Comparison of ENCODE assay signal across 12 cellular contexts in genomic region chr1:30852026-30852425, GRCh38. TPM values are rescaled to one million over a fixed set of nuclear protein-coding genes. Genes with fewer than 3 reads are reported as not detected.
A peak's percentile ranks its signal among the peaks of the same experiment; 100 is the strongest.
DNase-seq lines count a peak whose midpoint lies in the region; ATAC-seq, FAIRE-seq and TF ChIP-seq lines count a peak whose summit lies in the region.
"Had no signal": no experiment of that assay in that cellular context is flagged by ENCODE, and none has a peak within 500 bp of the region (broad histone marks: within the 10 kb centered on the region; RNA-seq: fewer than 3 reads in every experiment).

No MANE protein-coding gene starts in this region.

- H3K27me3 Mint-ChIP-seq in Caco-2 (ENCODE audit: insufficient read depth, unreplicated experiment): peaks cover 6% of the 10 kb centered on the region

- TF ChIP-seq CTCF in K562 (IDR thresholded peaks at IDR 0.05 in 2 of 3, conservative IDR thresholded peaks at IDR 0.05 in 1 of 3; ENCODE audit: insufficient read depth in 2 of 3, low read depth in 1 of 3, low read length in 3 of 3) (no peak), left ventricle myocardium inferior (IDR thresholded peaks at IDR 0.05; ENCODE audit: borderline replicate concordance) (no peak), Caco-2 (IDR thresholded peaks at IDR 0.05; ENCODE audit: insufficient read depth in 1 of 2, low read depth in 1 of 2, low read length in 1 of 2, severe bottlenecking in 1 of 2, unreplicated experiment in 1 of 2) (no peak)

- H3K9me3 ChIP-seq in K562 (replicated peaks; ENCODE audit: control insufficient read depth, insufficient read depth, low read depth, low read length): no peaks in the 10 kb centered on the region
- H3K9me3 ChIP-seq in left ventricle myocardium inferior (replicated peaks): no peaks in the 10 kb centered on the region
- H3K9me3 ChIP-seq in Caco-2: no peaks in the 10 kb centered on the region

- H3K4me3 ChIP-seq in K562 (no peak overlapping the region), left ventricle myocardium inferior (no peak overlapping the region), Caco-2 (ENCODE audit: low read depth, low read length) (no peak overlapping the region)

- H3K36me3 ChIP-seq in K562 (ENCODE audit: control insufficient read depth, insufficient read depth, low read length) (no peaks in the 10 kb centered on the region), left ventricle myocardium inferior (no peaks in the 10 kb centered on the region), Caco-2 (ENCODE audit: control insufficient read depth, insufficient read depth, low read length) (no peaks in the 10 kb centered on the region)

- BruUV-seq in K562 (replicated peaks; lab: Mats Ljungman, UMichigan) (no TSS peak), Caco-2 (replicated peaks; lab: Mats Ljungman, UMichigan) (no TSS peak)

- no peak for TF ChIP-seq EP300 in K562 (IDR thresholded peaks at IDR 0.05; ENCODE audit: low read length)

- no peak overlapping the region for H3K4me3 Mint-ChIP-seq in Caco-2 (ENCODE audit: unreplicated experiment)
- H3K4me3 Mint-ChIP-seq: activated T-cell treated with anti-CD3 and anti-CD28 coated beads, Interleukin-2, amount 50 U/mL, for 24 hours; central memory CD8-positive, alpha-beta T cell had no signal

- H3K9me3 Mint-ChIP-seq in Caco-2 (ENCODE audit: unreplicated experiment): no peaks in the 10 kb centered on the region
- H3K9me3 Mint-ChIP-seq: activated T-cell treated with anti-CD3 and anti-CD28 coated beads, Interleukin-2, amount 50 U/mL, for 24 hours; central memory CD8-positive, alpha-beta T cell had no signal

- H3K4me2 ChIP-seq in K562 (ENCODE audit: insufficient read depth, low read length): no peak overlapping the region

- ATAC-seq in K562 (no peak), GM21737 (IDR thresholded peaks at IDR 0.05; ENCODE audit: unreplicated experiment) (no peak)

- H3K9me1 ChIP-seq in K562 (ENCODE audit: control insufficient read depth, insufficient read depth, low read length): no peaks in the 10 kb centered on the region

- DNase-seq in Daoy (ENCODE audit: low read depth) (peak; percentile 84), K562 (ENCODE audit: extremely low read depth in 1 of 4, low spot score in 3 of 4) (no peak), left ventricle myocardium inferior (peak; percentile 71), pulmonary artery endothelial cell (ENCODE audit: low read depth, low spot score) (peak; percentile 62), Caco-2 (no peak), GM19240 (ENCODE audit: insufficient read length, low spot score) (no peak)
- no peak for DNase-seq in activated CD8-positive, alpha-beta memory T cell treated with anti-CD3 and anti-CD28 coated beads for 24 hours
- DNase-seq: activated T-cell treated with anti-CD3 and anti-CD28 coated beads, Interleukin-2, amount 50 U/mL, for 24 hours; NCI-H187; RPMI8226 had no signal

- H3K27ac Mint-ChIP-seq in Caco-2 (ENCODE audit: unreplicated experiment): no peak overlapping the region
- H3K27ac Mint-ChIP-seq: activated T-cell treated with anti-CD3 and anti-CD28 coated beads, Interleukin-2, amount 50 U/mL, for 24 hours had no signal

- H3K4me1 ChIP-seq in K562 (replicated peaks in 1 of 2; ENCODE audit: control insufficient read depth in 2 of 2, insufficient read depth in 2 of 2, low read length in 2 of 2): peaks cover 8 to 19% of the 10 kb centered on the region in 2 experiments
- peaks cover 42% of the 10 kb centered on the region for H3K4me1 ChIP-seq in left ventricle myocardium inferior
- no peaks in the 10 kb centered on the region for H3K4me1 ChIP-seq in Caco-2

- peak overlapping the region; percentile 48; the same call in 1 of the 2 replicates for H2AFZ ChIP-seq in K562 (ENCODE audit: low read depth, low read length)

- no peaks in the 10 kb centered on the region for H3K36me3 Mint-ChIP-seq in Caco-2 (ENCODE audit: insufficient read depth, unreplicated experiment)

- H4K20me1 ChIP-seq in K562 (replicated peaks; ENCODE audit: control insufficient read depth, insufficient read depth, low read length): no peaks in the 10 kb centered on the region

- H3K9ac ChIP-seq in K562 (ENCODE audit: insufficient read depth in 1 of 2, low read depth in 2 of 2, low read length in 2 of 2): no peak overlapping the region; a peak in 1 of 4 replicates

- H3K4me1 Mint-ChIP-seq in Caco-2 (ENCODE audit: low read depth, unreplicated experiment): no peaks in the 10 kb centered on the region

- H3K27me3 ChIP-seq in K562 (ENCODE audit: control insufficient read depth in 2 of 2, insufficient read depth in 2 of 2, low read length in 2 of 2): peaks cover 0 to 7% of the 10 kb centered on the region in 2 experiments; a peak in 2 of 5 replicates
- H3K27me3 ChIP-seq in left ventricle myocardium inferior (ENCODE audit: low read depth): no peaks in the 10 kb centered on the region
- H3K27me3 ChIP-seq in Caco-2 (replicated peaks; ENCODE audit: control insufficient read depth, insufficient read depth, low read length): no peaks in the 10 kb centered on the region

- no peak for FAIRE-seq in K562 (lab: Jason Lieb, UNC)

- in situ Hi-C loops in K562 (cut with MboI): no loop called here

- TF ChIP-seq POLR2A in K562 (conservative IDR thresholded peaks at IDR 0.05): no peak

- WGBS in K562 (ENCODE audit: insufficient coverage, low coverage, missing lambda C conversion rate): 74% methylated on average over 5 of the region's 5 CpGs

- intact Hi-C loops in K562 (cut with micrococcal nuclease): no loop called here
- intact Hi-C loops in left ventricle myocardium inferior (cut with micrococcal nuclease): no loop called here
- intact Hi-C loops in Caco-2 (cut with micrococcal nuclease; ENCODE audit: unreplicated experiment): loop anchor here (5.0 kb wide), 1 partner anchor 50 kb away; no protein-coding TSS in a partner anchor

- POLR2A ChIA-PET in K562 (lab: Yijun Ruan, JAX): no interaction called here
- POLR2A ChIA-PET in Caco-2 (lab: Charles Lee): no interaction called here

- H3K79me2 ChIP-seq in K562 (ENCODE audit: control insufficient read depth, insufficient read depth, low read length): no peaks in the 10 kb centered on the region

- CTCF ChIA-PET in K562 (lab: Yijun Ruan, JAX; ENCODE audit: low intra/inter-chr PET ratio) (no interaction called here), Caco-2 (lab: Charles Lee) (no interaction called here)

- H3K27ac ChIP-seq in K562 (ENCODE audit: extremely low read depth, low read depth, low read length) (no peak overlapping the region), left ventricle myocardium inferior (replicated peaks) (peak overlapping the region; percentile 69)

- no peak for TF ChIP-seq RAD21 in K562 (CRISPR knock-in tag; conservative IDR thresholded peaks at IDR 0.05 in 1 of 2, IDR thresholded peaks at IDR 0.05 in 1 of 2)

TF ChIP-seq in K562, 482 proteins besides CTCF, POLR2A, EP300 and RAD21 (continues in another document):
- TF ChIP-seq SMAD2 (IDR thresholded peaks at IDR 0.05; ENCODE audit: low read depth, low read length) (no peak), TEAD1 (CRISPR knock-in tag; IDR thresholded peaks at IDR 0.05) (no peak), SIX5 (IDR thresholded peaks at IDR 0.05; ENCODE audit: borderline replicate concordance in 1 of 2, insufficient read depth in 1 of 2, low read depth in 1 of 2, low read length in 2 of 2) (no peak), NR2C2 (CRISPR knock-in tag; IDR thresholded peaks at IDR 0.05) (no peak), NR2C2 (tag; IDR thresholded peaks at IDR 0.05) (no peak)
- TF ChIP-seq, protein P1, sequence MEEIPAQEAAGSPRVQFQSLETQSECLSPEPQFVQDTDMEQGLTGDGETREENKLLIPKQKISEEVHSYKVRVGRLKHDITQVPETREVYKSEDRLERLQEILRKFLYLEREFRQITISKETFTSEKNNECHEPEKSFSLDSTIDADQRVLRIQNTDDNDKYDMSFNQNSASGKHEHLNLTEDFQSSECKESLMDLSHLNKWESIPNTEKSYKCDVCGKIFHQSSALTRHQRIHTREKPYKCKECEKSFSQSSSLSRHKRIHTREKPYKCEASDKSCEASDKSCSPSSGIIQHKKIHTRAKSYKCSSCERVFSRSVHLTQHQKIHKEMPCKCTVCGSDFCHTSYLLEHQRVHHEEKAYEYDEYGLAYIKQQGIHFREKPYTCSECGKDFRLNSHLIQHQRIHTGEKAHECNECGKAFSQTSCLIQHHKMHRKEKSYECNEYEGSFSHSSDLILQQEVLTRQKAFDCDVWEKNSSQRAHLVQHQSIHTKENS (CRISPR knock-in tag; IDR thresholded peaks at IDR 0.05): no peak

RNA-seq across cellular contexts. Expression of gene SDC3, which starts 56.5 kb away (rescaled TPM):
- total RNA-seq in Daoy (2014; rRNA removed; shearing (Covaris generic)): 32.3 and 53.2 TPM in 2 replicates
- total RNA-seq in K562 (2011; cell fraction: chromatin; rRNA removed; ENCODE audit: low replicate concordance): 13.1 and 24.6 TPM in 2 replicates
- 24.0 and 32.2 TPM in 2 replicates for total RNA-seq in K562 (2011; cell fraction: nucleolus; rRNA removed)
- total RNA-seq in K562 (2011; cell fraction: nucleoplasm; rRNA removed): 29.8 and 31.2 TPM in 2 replicates
- total RNA-seq in K562 (2014; rRNA removed): 12.1 and 20.7 TPM in 2 replicates
- total RNA-seq in K562 (2014; rRNA removed; fragmentation: Illumina TruSeq; extraction: Trizol): 8.6 and 9.0 TPM in 2 replicates
- 17.6 and 18.3 TPM in 2 replicates for total RNA-seq in K562 (2015; rRNA removed; fragmentation: Illumina TruSeq; extraction: Trizol)
- 39.4 and 44.1 TPM in 2 replicates for total RNA-seq in K562 (2021)
- polyA plus RNA-seq in K562 (2011; rRNA removed): 6.5 and 8.9 TPM in 2 replicates
- 8.4 and 12.2 TPM in 2 replicates for polyA plus RNA-seq in K562 (2011; cell fraction: cytosol; rRNA removed)
- 15.0 and 19.6 TPM in 2 replicates for polyA plus RNA-seq in K562 (2011; cell fraction: nucleus; rRNA removed)
- 39.4 and 99.6 TPM in 2 replicates for polyA plus RNA-seq in K562 (2012)
- polyA plus RNA-seq in K562 (2014; fragmentation: Illumina TruSeq; extraction: Trizol): 30.5 and 39.3 TPM in 2 replicates
- under 1 TPM; 0.38 to 0.56 TPM for polyA plus RNA-seq in K562 (2014; fragmentation: Nextera tagmentation; extraction: Ambion mirVana)
- polyA plus RNA-seq in K562 (2014; rRNA removed): 20.4 and 24.5 TPM in 2 replicates
- 4.6 and 6.4 TPM in 2 replicates for polyA minus RNA-seq in K562 (2011; rRNA and poly(A)+ RNA removed)
- polyA minus RNA-seq in K562 (2011; cell fraction: cytosol; rRNA and poly(A)+ RNA removed): 12.1 and 19.4 TPM in 2 replicates
- polyA minus RNA-seq in K562 (2011; cell fraction: nucleus; rRNA and poly(A)+ RNA removed): 3.4 and 3.8 TPM in 2 replicates
- total RNA-seq in left ventricle myocardium inferior: 25.3 TPM
- 7.0 and 12.0 TPM in 2 replicates for total RNA-seq in pulmonary artery endothelial cell
- 2.9 and 3.7 TPM in 2 replicates for total RNA-seq in Caco-2 (2022)

Comparison
In these comparisons a context has a peak if more than half of its experiments do, and no peak if none do; other contexts are left out.
1. DNase-seq: peak in Daoy (single experiment), left ventricle myocardium inferior (single experiment) and pulmonary artery endothelial cell (single experiment); none in K562 (0 of 4), Caco-2 (0 of 2), activated CD8-positive, alpha-beta memory T cell treated with anti-CD3 and anti-CD28 coated beads for 24 hours (single experiment) and GM19240 (single experiment).